ENCODE assay signal across 1 cellular context in genomic region chr12:68236421-68237059, GRCh38.
TF ChIP-seq lines count a peak whose summit lies in the region.

No MANE protein-coding gene starts in this region.

TF ChIP-seq in K562, 482 proteins besides CTCF, POLR2A, EP300 and RAD21 (continued from another document and continues in another):
- TF ChIP-seq MGA (IDR thresholded peaks at IDR 0.05) (0 out of 2 replicates have a peak, but pooled peaks have one; percentile 17), DIDO1 (tag; IDR thresholded peaks at IDR 0.05; ENCODE audit: low read depth) (no peak), KAT7 (CRISPR knock-in tag; IDR thresholded peaks at IDR 0.05; ENCODE audit: borderline replicate concordance) (no peak), SMAD3 (CRISPR knock-in tag; conservative IDR thresholded peaks at IDR 0.05) (no peak), XRCC3 (IDR thresholded peaks at IDR 0.05) (no peak), MAZ (CRISPR knock-in tag; conservative IDR thresholded peaks at IDR 0.05 in 1 of 2, IDR thresholded peaks at IDR 0.05 in 1 of 2) (0 out of 4 replicates have a peak, but pooled peaks of 1 of the 2 experiments have one; percentile 29), GATAD2B (IDR thresholded peaks at IDR 0.05; ENCODE audit: borderline replicate concordance) (no peak), UBTF (IDR thresholded peaks at IDR 0.05; ENCODE audit: borderline replicate concordance in 1 of 2, low read depth in 2 of 2, low read length in 2 of 2) (no peak), DACH1 (IDR thresholded peaks at IDR 0.05; ENCODE audit: partially characterized antibody) (no peak), GABPB2 (CRISPR knock-in tag; conservative IDR thresholded peaks at IDR 0.05) (no peak), L3MBTL2 (IDR thresholded peaks at IDR 0.05) (peak; percentile 23; the same call in 1 of the 2 replicates), ILF3 (IDR thresholded peaks at IDR 0.05; ENCODE audit: borderline replicate concordance) (no peak), ZNF696 (CRISPR knock-in tag; conservative IDR thresholded peaks at IDR 0.05) (no peak), STAT5A (IDR thresholded peaks at IDR 0.05; ENCODE audit: borderline replicate concordance, low read length) (no peak), ZKSCAN8 (CRISPR knock-in tag; IDR thresholded peaks at IDR 0.05) (no peak)
- TF ChIP-seq, protein P1, sequence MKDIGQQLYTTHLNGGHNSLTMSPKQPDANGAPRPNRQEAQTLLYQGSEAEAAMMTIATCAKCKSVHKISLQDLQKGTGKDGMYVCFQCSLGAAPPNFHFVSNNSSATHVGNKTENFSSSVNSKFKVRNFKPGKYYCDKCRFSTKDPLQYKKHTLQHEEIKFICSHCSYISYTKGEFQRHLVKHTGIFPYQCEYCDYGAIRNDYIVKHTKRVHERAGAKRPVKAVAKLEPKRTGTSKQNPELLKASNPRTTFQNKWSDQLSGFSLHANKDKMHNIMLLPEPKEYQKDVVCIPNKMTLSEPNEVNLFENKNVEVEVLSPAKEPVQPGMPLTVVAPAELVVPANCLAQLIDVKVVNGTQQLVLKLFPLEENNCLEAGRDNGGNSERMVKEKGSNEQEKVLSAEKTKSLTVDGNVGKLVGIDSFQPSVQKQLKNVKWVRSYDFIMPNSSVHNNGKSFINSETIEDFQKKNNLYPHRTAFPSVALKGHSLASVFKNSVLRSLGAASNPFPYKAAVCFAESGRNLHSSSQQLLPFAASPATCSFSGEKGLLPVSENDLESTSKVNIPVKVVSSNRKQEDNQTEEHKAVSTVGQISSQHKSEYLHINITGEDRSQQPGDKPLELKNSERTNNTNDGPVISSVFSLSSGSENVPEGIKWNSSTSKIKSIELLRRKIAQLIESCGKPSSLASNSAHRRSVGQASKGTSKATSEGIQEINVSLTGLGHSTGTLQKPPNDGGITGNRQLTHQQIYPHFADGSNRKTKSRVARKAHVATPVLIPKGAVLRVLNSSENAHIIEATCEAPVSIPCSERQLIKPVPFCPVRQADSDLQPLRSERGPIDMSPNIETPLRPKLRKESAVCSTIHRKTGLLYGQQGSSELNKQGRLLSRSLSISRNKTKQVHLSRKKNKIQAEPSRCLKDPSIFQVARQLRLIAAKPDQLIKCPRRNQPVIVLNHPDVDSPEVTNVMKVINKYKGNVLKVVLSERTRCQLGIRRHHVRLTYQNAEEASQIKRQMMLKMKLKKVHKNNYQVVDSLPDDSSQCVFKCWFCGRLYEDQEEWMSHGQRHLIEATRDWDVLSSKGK (CRISPR knock-in tag; IDR thresholded peaks at IDR 0.05) = no peak
- TF ChIP-seq, protein P2, sequence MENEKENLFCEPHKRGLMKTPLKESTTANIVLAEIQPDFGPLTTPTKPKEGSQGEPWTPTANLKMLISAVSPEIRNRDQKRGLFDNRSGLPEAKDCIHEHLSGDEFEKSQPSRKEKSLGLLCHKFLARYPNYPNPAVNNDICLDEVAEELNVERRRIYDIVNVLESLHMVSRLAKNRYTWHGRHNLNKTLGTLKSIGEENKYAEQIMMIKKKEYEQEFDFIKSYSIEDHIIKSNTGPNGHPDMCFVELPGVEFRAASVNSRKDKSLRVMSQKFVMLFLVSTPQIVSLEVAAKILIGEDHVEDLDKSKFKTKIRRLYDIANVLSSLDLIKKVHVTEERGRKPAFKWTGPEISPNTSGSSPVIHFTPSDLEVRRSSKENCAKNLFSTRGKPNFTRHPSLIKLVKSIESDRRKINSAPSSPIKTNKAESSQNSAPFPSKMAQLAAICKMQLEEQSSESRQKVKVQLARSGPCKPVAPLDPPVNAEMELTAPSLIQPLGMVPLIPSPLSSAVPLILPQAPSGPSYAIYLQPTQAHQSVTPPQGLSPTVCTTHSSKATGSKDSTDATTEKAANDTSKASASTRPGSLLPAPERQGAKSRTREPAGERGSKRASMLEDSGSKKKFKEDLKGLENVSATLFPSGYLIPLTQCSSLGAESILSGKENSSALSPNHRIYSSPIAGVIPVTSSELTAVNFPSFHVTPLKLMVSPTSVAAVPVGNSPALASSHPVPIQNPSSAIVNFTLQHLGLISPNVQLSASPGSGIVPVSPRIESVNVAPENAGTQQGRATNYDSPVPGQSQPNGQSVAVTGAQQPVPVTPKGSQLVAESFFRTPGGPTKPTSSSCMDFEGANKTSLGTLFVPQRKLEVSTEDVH (IDR thresholded peaks at IDR 0.05; ENCODE audit: low read depth, partially characterized antibody) = no peak
- TF ChIP-seq, protein P3, sequence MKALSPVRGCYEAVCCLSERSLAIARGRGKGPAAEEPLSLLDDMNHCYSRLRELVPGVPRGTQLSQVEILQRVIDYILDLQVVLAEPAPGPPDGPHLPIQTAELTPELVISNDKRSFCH (CRISPR knock-in tag; IDR thresholded peaks at IDR 0.05) = no peak
- TF ChIP-seq, protein P3 (tag; IDR thresholded peaks at IDR 0.05) = no peak
- TF ChIP-seq, protein P4, sequence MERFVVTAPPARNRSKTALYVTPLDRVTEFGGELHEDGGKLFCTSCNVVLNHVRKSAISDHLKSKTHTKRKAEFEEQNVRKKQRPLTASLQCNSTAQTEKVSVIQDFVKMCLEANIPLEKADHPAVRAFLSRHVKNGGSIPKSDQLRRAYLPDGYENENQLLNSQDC (CRISPR knock-in tag; IDR thresholded peaks at IDR 0.05) = no peak
